16 cellular contexts compared by ENCODE assay signal in the genomic region with DNA sequence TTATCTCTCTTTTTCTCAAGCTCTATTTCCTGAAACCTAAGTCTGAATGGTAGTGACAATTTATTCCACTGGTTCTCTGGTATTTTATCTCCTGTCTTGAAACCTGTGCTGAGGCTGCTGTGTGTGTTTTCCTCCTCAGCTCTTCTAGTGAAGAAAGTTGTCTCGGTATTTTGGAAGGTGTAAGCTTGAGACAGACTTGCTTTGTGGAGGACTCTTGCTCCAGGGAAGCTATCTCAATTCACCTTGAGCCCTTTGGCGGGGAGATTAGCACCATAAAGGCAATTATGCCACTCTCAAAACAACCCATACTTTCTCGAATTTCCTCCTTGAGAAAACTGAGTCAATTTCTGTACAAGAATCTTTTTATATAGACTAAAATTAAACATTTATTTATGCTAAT.
DNase-seq lines count a peak whose midpoint lies in the region; ATAC-seq and TF ChIP-seq lines count a peak whose summit lies in the region.
"Had no signal": no experiment of that assay in that cellular context is flagged by ENCODE, and none has a peak within 500 bp of the region (broad histone marks: within the 10 kb centered on the region; RNA-seq: fewer than 3 reads in every experiment).

No MANE protein-coding gene starts in this region.

- no peak overlapping the region for H2BK15ac ChIP-seq in H9 (ENCODE audit: low read depth, low read length)

- H2BK120ac ChIP-seq in H9 (ENCODE audit: low read depth, low read length, poor library complexity, severe bottlenecking), result no peak overlapping the region

- dilution Hi-C loops in mammary epithelial cell (cut with HindIII; ENCODE audit: low sequenced_read_pairs), result no loop called here

- H3K79me1 ChIP-seq in H9 (ENCODE audit: insufficient read depth, low read depth, low read length, poor library complexity, severe bottlenecking), result no peaks in the 10 kb centered on the region

- H4K5ac ChIP-seq in H9 (ENCODE audit: insufficient read length, low read depth, low read length), result no peak overlapping the region

- no peak overlapping the region for H4K8ac ChIP-seq in H9 (replicated peaks; ENCODE audit: insufficient read length, low read depth, low read length)

- H2AFZ ChIP-seq in H9 (ENCODE audit: low read length), result no peak overlapping the region
- no peak overlapping the region for H2AFZ ChIP-seq in mammary epithelial cell (ENCODE audit: low read depth, low read length)

- no peak overlapping the region for H3K27ac ChIP-seq in H9 (ENCODE audit: insufficient read length, low read depth, low read length)
- peak overlapping the region; percentile 18; the same call in 1 of the 2 replicates for H3K27ac ChIP-seq in Panc1 (ENCODE audit: low read length)
- H3K27ac ChIP-seq in mammary epithelial cell (ENCODE audit: insufficient read depth, low read depth, low read length), result no peak overlapping the region
- H3K27ac ChIP-seq in caudate nucleus (ENCODE audit: low read depth, low read length), result no peak overlapping the region
- H3K27ac ChIP-seq: BLaER1 had no signal

- no peak overlapping the region for H3K9ac ChIP-seq in H9 (ENCODE audit: extremely low read depth, insufficient read length, low read length)
- H3K9ac ChIP-seq in mammary epithelial cell (ENCODE audit: insufficient read depth, low read length), result no peak overlapping the region
- H3K9ac ChIP-seq: BLaER1 had no signal

- whole genome bisulfite sequencing in H9 (ENCODE audit: extremely low coverage, insufficient read length, low lambda C conversion rate), result no CpG with 5 or more reads among the region's 3 CpGs
- 77% methylated on average over 3 of the region's 3 CpGs for WGBS in mammary epithelial cell (ENCODE audit: low coverage, missing lambda C conversion rate)

- H3K56ac ChIP-seq in H9 (ENCODE audit: insufficient read length, low read depth, low read length), result no peak overlapping the region

- H3K9me3 Mint-ChIP-seq in H9, result no peaks in the 10 kb centered on the region

- no peak overlapping the region for H2AK5ac ChIP-seq in H9 (ENCODE audit: insufficient read length, low read length)

- no peak overlapping the region for H4K91ac ChIP-seq in H9 (ENCODE audit: insufficient read length, low read depth, low read length)

- in situ Hi-C loops in Panc1 (cut with HindIII; ENCODE audit: low pct_unique_long_range_greater_than_20kb, low sequenced_read_pairs) (no loop called here), mammary epithelial cell (cut with MboI; ENCODE audit: low sequenced_read_pairs in 2 of 2) (no loop called here)

- CTCF ChIA-PET in Panc1 (lab: Charles Lee), result no interaction called here
- CTCF ChIA-PET in mammary epithelial cell (lab: Charles Lee; ENCODE audit: low non-redundant PET), result no interaction called here

- peak overlapping the region in 2 of 3 experiments; percentile 17 to 82; a peak in 3 of 7 replicates for H3K27ac Mint-ChIP-seq in H9
- H3K27ac Mint-ChIP-seq: CD8-positive, alpha-beta memory T cell; IgD-negative memory B cell had no signal

- POLR2A ChIA-PET in Panc1 (lab: Charles Lee), result no interaction called here

- ATAC-seq in Panc1 (no peak), GM19351 (IDR thresholded peaks at IDR 0.05; ENCODE audit: unreplicated experiment) (no peak)

- no peak overlapping the region for H3K14ac ChIP-seq in H9 (ENCODE audit: insufficient read depth, low read length)

- no peaks in the 10 kb centered on the region for H4K20me1 ChIP-seq in H9 (ENCODE audit: control insufficient read depth, insufficient read depth, insufficient read length)
- H4K20me1 ChIP-seq in mammary epithelial cell (ENCODE audit: insufficient read depth, low read length), result no peaks in the 10 kb centered on the region
- H4K20me1 ChIP-seq: BLaER1 had no signal

- H3K4me3 ChIP-seq in Panc1 (ENCODE audit: low read depth in 2 of 2, low read length in 2 of 2) (no peak overlapping the region), mammary epithelial cell (replicated peaks in 1 of 3; ENCODE audit: insufficient read depth in 1 of 3, low read depth in 2 of 3, low read length in 3 of 3) (no peak overlapping the region)
- H3K4me3 ChIP-seq: BLaER1 had no signal

- no peak overlapping the region for H3K4ac ChIP-seq in H9 (ENCODE audit: low read depth, low read length)

- no peak overlapping the region for H2BK12ac ChIP-seq in H9 (ENCODE audit: insufficient read length, low read depth, low read length)

- H2BK5ac ChIP-seq in H9 (ENCODE audit: insufficient read length, low read length), result no peak overlapping the region

- H3K9me3 ChIP-seq in H9 (ENCODE audit: control insufficient read depth, low read depth, low read length) (no peaks in the 10 kb centered on the region), Panc1 (ENCODE audit: control insufficient read depth, insufficient read depth, low read depth, low read length) (no peaks in the 10 kb centered on the region), mammary epithelial cell (replicated peaks; ENCODE audit: insufficient read depth, low read length) (no peaks in the 10 kb centered on the region)
- H3K9me3 ChIP-seq: Caco-2 had no signal

- no peaks in the 10 kb centered on the region for H3K27me3 ChIP-seq in H9 (ENCODE audit: insufficient read depth, low read length)
- no peaks in the 10 kb centered on the region for H3K27me3 ChIP-seq in Panc1 (ENCODE audit: control insufficient read depth, insufficient read depth, low read length)
- H3K27me3 ChIP-seq in mammary epithelial cell (ENCODE audit: insufficient read depth, low read length), result no peaks in the 10 kb centered on the region
- H3K27me3 ChIP-seq: BLaER1 had no signal

- H3K23me2 ChIP-seq in H9 (ENCODE audit: insufficient read length, low read depth, low read length, poor library complexity, severe bottlenecking), result no peaks in the 10 kb centered on the region

- H3K4me1 ChIP-seq in H9 (ENCODE audit: insufficient read depth, low read length), result no peaks in the 10 kb centered on the region
- H3K4me1 ChIP-seq in Panc1 (ENCODE audit: control insufficient read depth, insufficient read depth, low read length), result peaks cover 3% of the 10 kb centered on the region; the same call in 1 of the 2 replicates
- H3K4me1 ChIP-seq in mammary epithelial cell (ENCODE audit: insufficient read depth, low read length), result no peaks in the 10 kb centered on the region
- H3K4me1 ChIP-seq: Caco-2 had no signal

- BruUV-seq in Panc1 (replicated peaks; lab: Mats Ljungman, UMichigan) (no TSS peak), mammary epithelial cell (replicated peaks; lab: Mats Ljungman, UMichigan) (no TSS peak)

- no peak overlapping the region for H3T11ph ChIP-seq in H9 (ENCODE audit: low read length)

- no peak for TF ChIP-seq CTCF in H9 (conservative IDR thresholded peaks at IDR 0.05)
- TF ChIP-seq CTCF in Panc1 (IDR thresholded peaks at IDR 0.05), result no peak
- TF ChIP-seq CTCF in mammary epithelial cell (conservative IDR thresholded peaks at IDR 0.05 in 1 of 2, IDR thresholded peaks at IDR 0.05 in 1 of 2; ENCODE audit: extremely low read depth in 1 of 2, insufficient read depth in 1 of 2, low read depth in 1 of 2, low read length in 2 of 2), result no peak

- no peak overlapping the region for H2BK20ac ChIP-seq in H9 (ENCODE audit: low read depth, low read length, poor library complexity, severe bottlenecking)

- DNase-seq in H9 (no peak), Panc1 (ENCODE audit: low read depth, low spot score) (no peak), iPS-NIHi7 (ENCODE audit: extremely low spot score) (peak; percentile 23), mammary epithelial cell (no peak), H4 (ENCODE audit: low spot score) (no peak), caudate nucleus (lab: John Stamatoyannopoulos, UW) (no peak)
- DNase-seq: AML-193; Caco-2; CD8-positive, alpha-beta memory T cell; DND-41; GF-D8; GOT3; KG1 had no signal

- no peak overlapping the region for H3K4me3 Mint-ChIP-seq in H9
- H3K4me3 Mint-ChIP-seq: CD8-positive, alpha-beta memory T cell; IgD-negative memory B cell had no signal

- no peaks in the 10 kb centered on the region for H3K36me3 Mint-ChIP-seq in H9 (ENCODE audit: insufficient read depth in 1 of 3, low read depth in 3 of 3)
- H3K36me3 Mint-ChIP-seq: CD8-positive, alpha-beta memory T cell had no signal

- H3K23ac ChIP-seq in H9 (ENCODE audit: insufficient read length, low read depth, low read length), result no peak overlapping the region

- no peak overlapping the region for H3K18ac ChIP-seq in H9 (ENCODE audit: insufficient read length, low read depth, low read length)

- H3K79me2 ChIP-seq in H9 (ENCODE audit: insufficient read depth, low read length) (no peaks in the 10 kb centered on the region), mammary epithelial cell (ENCODE audit: insufficient read depth, low read length) (no peaks in the 10 kb centered on the region)

- no peaks in the 10 kb centered on the region for H3K27me3 Mint-ChIP-seq in H9 (ENCODE audit: low read depth)
- H3K27me3 Mint-ChIP-seq: CD8-positive, alpha-beta memory T cell; IgD-negative memory B cell had no signal

- no peak overlapping the region for H3K4me2 ChIP-seq in H9 (ENCODE audit: insufficient read depth, insufficient read length, low read length)
- no peak overlapping the region for H3K4me2 ChIP-seq in mammary epithelial cell (ENCODE audit: insufficient read depth, low read depth, low read length)

- intact Hi-C loops in Panc1 (cut with micrococcal nuclease; ENCODE audit: unreplicated experiment), result no loop called here
- intact Hi-C loops in mammary epithelial cell (cut with micrococcal nuclease), result no loop called here

- H3K4me1 Mint-ChIP-seq in H9, result peaks cover 3 to 5% of the 10 kb centered on the region in 2 experiments
- H3K4me1 Mint-ChIP-seq: CD8-positive, alpha-beta memory T cell; IgD-negative memory B cell had no signal

- H3K36me3 ChIP-seq in Panc1 (ENCODE audit: control insufficient read depth, insufficient read depth, low read length) (no peaks in the 10 kb centered on the region), mammary epithelial cell (ENCODE audit: insufficient read depth, low read length) (no peaks in the 10 kb centered on the region)
- H3K36me3 ChIP-seq: BLaER1 had no signal
